Comparison of ENCODE assay signal across 8 cellular contexts in the genomic region with DNA sequence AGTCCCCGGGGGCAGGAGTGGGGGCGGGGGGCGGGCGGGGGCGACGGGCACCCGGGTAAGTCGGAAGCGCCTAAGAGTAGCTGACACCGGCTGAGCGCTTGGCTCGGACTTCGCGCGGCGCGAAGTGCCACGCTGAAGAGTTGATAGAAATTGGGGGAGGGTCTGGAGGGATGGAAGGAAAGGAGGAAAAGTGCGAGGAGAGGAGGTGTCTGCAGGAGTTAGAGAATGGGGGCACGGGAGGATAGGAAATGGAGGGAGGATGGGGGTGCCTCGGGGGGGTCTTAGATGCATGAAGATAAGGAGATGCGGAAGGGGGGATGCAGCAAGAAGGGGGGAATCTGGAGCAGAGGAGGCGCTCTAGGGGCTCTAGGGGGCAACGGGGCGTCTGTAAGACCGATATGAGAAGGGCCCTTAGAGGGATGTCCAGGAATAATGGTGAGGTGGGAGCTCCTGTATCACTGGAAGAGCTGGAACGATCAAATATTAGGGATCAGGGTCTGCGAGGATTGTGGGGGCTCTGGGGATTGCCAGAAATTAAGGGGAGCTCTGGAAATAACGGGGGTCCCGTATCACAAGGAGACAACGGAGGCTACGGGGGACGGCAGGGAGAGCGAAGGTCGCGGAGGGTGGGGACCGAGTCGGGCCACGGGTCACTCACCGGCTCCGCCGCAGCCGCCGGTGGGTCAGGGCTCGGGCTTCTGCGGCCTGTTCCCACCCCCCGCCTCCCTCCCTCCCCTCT.
DNase-seq lines count a peak whose midpoint lies in the region; ATAC-seq and TF ChIP-seq lines count a peak whose summit lies in the region.

A gene with protein sequence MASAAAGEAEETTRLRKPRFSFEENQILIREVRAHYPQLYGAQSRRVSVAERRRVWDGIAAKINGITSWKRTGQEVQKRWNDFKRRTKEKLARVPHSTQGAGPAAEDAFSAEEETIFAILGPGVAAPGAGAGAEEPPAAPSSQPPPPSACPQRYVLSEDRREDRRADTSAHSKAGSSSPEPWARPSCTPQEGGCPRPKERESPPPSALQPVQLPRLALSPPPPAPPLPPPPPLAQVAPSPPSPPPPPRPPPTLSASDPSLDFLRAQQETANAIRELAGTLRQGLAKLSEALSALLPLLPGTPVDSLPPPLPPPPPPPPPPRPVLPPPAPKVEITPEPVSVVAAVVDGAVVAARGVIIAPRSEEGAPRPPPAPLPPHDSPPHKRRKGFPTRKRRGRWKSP (minus strand): TSS at position 702 of the 739 bp plus-strand sequence. CDS start 840 bp downstream, outside the sequence.

- TF ChIP-seq CTCF in RWPE1 (conservative IDR thresholded peaks at IDR 0.05; ENCODE audit: low read depth): no peak
- no peak for TF ChIP-seq CTCF in epithelial cell of esophagus (IDR thresholded peaks at IDR 0.05; ENCODE audit: insufficient read depth, low read depth, low read length, missing control alignments)
- no peak for TF ChIP-seq CTCF in nephron (IDR thresholded peaks at IDR 0.05; ENCODE audit: unreplicated experiment in 3 of 3)

- peaks cover 23% of the 10 kb centered on the region for H3K36me3 Mint-ChIP-seq in nephron (ENCODE audit: low read depth)

- H3K27ac ChIP-seq in RWPE1: peak within 1 kb of the TSS; percentile 85

- H3K27ac Mint-ChIP-seq in nephron: peak within 1 kb of the TSS in 2 of 3 experiments; percentile 56 to 68

- no peaks in the 10 kb centered on the region for H3K9me3 Mint-ChIP-seq in nephron

- H3K4me3 ChIP-seq in epithelial cell of esophagus (ENCODE audit: low read length): peak within 1 kb of the TSS; percentile 93

- peaks cover 19% of the 10 kb centered on the region for H3K27me3 Mint-ChIP-seq in nephron (ENCODE audit: low read depth)

- no peak for ATAC-seq in GM21529 (IDR thresholded peaks at IDR 0.05; ENCODE audit: unreplicated experiment)

- POLR2A ChIA-PET in HEK293T (lab: Yijun Ruan, JAX): interaction anchor here (0.6 to 3.6 kb wide), 13 partner anchors 9 to 117 kb away, joined by 3 to 34 read pairs (median 10); partner anchors contain the start of genes CCDC61, FOXA3, IRF2BP1 and NANOS2
- POLR2A ChIA-PET in RWPE1 (lab: Yijun Ruan, JAX; ENCODE audit: low non-redundant PET): interaction anchor here (0.5 to 0.6 kb wide), 2 partner anchors 16 to 232 kb away, joined by 3 to 6 read pairs; partner anchors contain the start of gene IRF2BP1

- CTCF ChIA-PET in HEK293T (lab: Yijun Ruan, JAX) (interaction anchor here (1.7 kb wide), 1 partner anchor 11 kb away, joined by 12 read pairs; the partner anchor contains the start of gene NANOS2), RWPE1 (lab: Yijun Ruan, JAX) (interaction anchor here (0.6 to 1.2 kb wide), 3 partner anchors 160 to 396 kb away, joined by 3 read pairs; no protein-coding TSS in a partner anchor)

- H3K4me1 Mint-ChIP-seq in nephron: peaks cover 5% of the 10 kb centered on the region

- DNase-seq in HEK293T (ENCODE audit: extremely low spot score) (no peak), RWPE1 (ENCODE audit: low spot score) (no peak), epithelial cell of esophagus (ENCODE audit: low read depth) (no peak), glomerular visceral epithelial cell (ENCODE audit: extremely low spot score) (no peak), DMS153 (lab: John Stamatoyannopoulos, UW) (no peak), NCI-H1092 treated with DMSO at 0.1 percent for 48 hours (lab: John Stamatoyannopoulos, UW) (no peak)

- peak within 1 kb of the TSS; percentile 90 to 98 (median 97) for H3K4me3 Mint-ChIP-seq in nephron

TF ChIP-seq in HEK293T, 16 proteins besides CTCF, POLR2A, EP300 and RAD21:
- TF ChIP-seq L3MBTL2 (conservative IDR thresholded peaks at IDR 0.05) (0 out of 2 replicates have a peak, but pooled peaks have one; percentile 26), ZNF384 (IDR thresholded peaks at IDR 0.05) (no peak)
